1 cellular context compared by ENCODE assay signal in genomic region chr1:180363596-180363995, GRCh38.
TF ChIP-seq lines count a peak whose summit lies in the region.

No MANE protein-coding gene starts in this region.

TF ChIP-seq in WTC11, 78 proteins besides CTCF, POLR2A, EP300 and RAD21 (continued from another document):
- TF ChIP-seq E2F5 (CRISPR knock-in tag; IDR thresholded peaks at IDR 0.05) (no peak), JUN (CRISPR knock-in tag; IDR thresholded peaks at IDR 0.05) (no peak), HMGXB4 (CRISPR knock-in tag; IDR thresholded peaks at IDR 0.05) (no peak)
